Comparison of ENCODE assay signal across 1 cellular context in genomic region chr13:48040059-48040458, GRCh38.
TF ChIP-seq lines count a peak whose summit lies in the region.

No MANE protein-coding gene starts in this region.

TF ChIP-seq in IMR-90, 13 proteins besides CTCF, POLR2A, EP300 and RAD21:
- TF ChIP-seq MAFK (IDR thresholded peaks at IDR 0.05; ENCODE audit: low read depth, low read length) (peak; percentile 49), FOS (IDR thresholded peaks at IDR 0.05; ENCODE audit: low read depth, low read length) (no peak)
